In the genomic region with DNA sequence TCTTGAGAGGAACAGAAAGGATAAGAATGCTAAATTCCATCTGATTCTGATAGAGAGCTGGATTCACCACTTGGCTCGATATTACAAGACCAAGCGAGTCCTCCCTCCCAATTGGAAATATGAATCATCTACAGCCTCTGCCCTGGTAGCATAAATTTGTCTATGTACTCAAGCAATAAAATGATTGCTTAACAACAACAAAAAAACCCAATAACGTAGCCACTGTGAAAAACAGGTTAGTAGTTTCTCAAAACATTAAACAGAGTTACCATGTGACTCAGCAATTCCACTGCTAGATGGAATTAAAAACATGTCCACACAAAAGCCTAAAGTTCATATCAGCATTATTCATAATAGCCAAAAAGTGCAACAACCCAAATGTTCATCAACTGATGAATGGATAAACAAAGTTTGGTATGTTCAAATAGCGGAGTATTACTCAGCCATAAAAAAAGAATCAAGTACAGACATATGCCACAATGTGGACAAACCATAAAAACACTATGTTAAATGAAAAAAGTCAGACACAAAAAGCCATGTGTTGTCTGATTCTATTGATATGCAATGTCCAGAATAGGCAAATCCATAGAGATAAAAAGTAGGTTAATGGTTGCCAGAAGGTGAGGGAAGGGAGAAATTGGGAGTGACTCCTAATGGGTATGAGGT, we compare ENCODE assay signal across 10 cellular contexts. TPM values are rescaled to one million over a fixed set of nuclear protein-coding genes. Genes with fewer than 3 reads are reported as not detected.
A peak's percentile ranks its signal among the peaks of the same experiment; 100 is the strongest.
DNase-seq lines count a peak whose midpoint lies in the region; TF ChIP-seq lines count a peak whose summit lies in the region.
"Had no signal": no experiment of that assay in that cellular context is flagged by ENCODE, and none has a peak within 500 bp of the region (broad histone marks: within the 10 kb centered on the region; RNA-seq: fewer than 3 reads in every experiment).

No MANE protein-coding gene starts in this region.

- DNase-seq in HT-29 (ENCODE audit: low spot score) (peak; percentile 58), adrenal gland (peak in 3 of 7 donors; percentile 39 to 58 (median 56)), foreskin fibroblast (peak; percentile 92 to 94), stromal cell of bone marrow (ENCODE audit: low read depth) (peak; percentile 94), tibial nerve (ENCODE audit: low spot score in 2 of 2) (no peak), anterior cingulate cortex (lab: John Stamatoyannopoulos, UW) (no peak), T-helper 9 cell (no peak)
- no peak for DNase-seq in activated CD4-positive, CD25-positive, alpha-beta regulatory T cell (lab: John Stamatoyannopoulos, UW)
- DNase-seq: NCI-H2227 treated with DMSO at 0.1 percent for 48 hours, T-cell had no signal

- TF ChIP-seq CTCF in adrenal gland (IDR thresholded peaks at IDR 0.05), result no peak
- no peak for TF ChIP-seq CTCF in foreskin fibroblast (IDR thresholded peaks at IDR 0.05; ENCODE audit: low read depth, low read length)
- TF ChIP-seq CTCF in tibial nerve (IDR thresholded peaks at IDR 0.05), result no peak

- TF ChIP-seq EP300 in tibial nerve (IDR thresholded peaks at IDR 0.05), result peak in 1 of 2 donors; percentile 37

- H3K4me3 ChIP-seq in adrenal gland (no peak overlapping the region), foreskin fibroblast (ENCODE audit: low read depth in 1 of 2, low read length in 2 of 2) (no peak overlapping the region), tibial nerve (no peak overlapping the region)

- no peaks in the 10 kb centered on the region for H3K9me3 ChIP-seq in adrenal gland (replicated peaks in 1 of 3)
- peaks cover 0 to under 1% (median 0%) of the 10 kb centered on the region in 4 donors for H3K9me3 ChIP-seq in tibial nerve

- H3K4me1 ChIP-seq in adrenal gland (replicated peaks in 1 of 2) (peaks cover 15 to 44% of the 10 kb centered on the region in 2 donors), tibial nerve (peaks cover 0 to 27% (median 9%) of the 10 kb centered on the region in 4 donors)

- TF ChIP-seq POLR2A in adrenal gland (IDR thresholded peaks at IDR 0.05) (no peak), tibial nerve (IDR thresholded peaks at IDR 0.05) (no peak)

- no peaks in the 10 kb centered on the region for H3K36me3 ChIP-seq in adrenal gland (replicated peaks in 1 of 2)
- H3K36me3 ChIP-seq in tibial nerve, result no peaks in the 10 kb centered on the region

- H3K27ac ChIP-seq in adrenal gland (peak overlapping the region in 3 of 5 donors; percentile 27 to 74 (median 58)), tibial nerve (peak overlapping the region in 1 of 4 donors; percentile 58)

- H3K27me3 ChIP-seq in adrenal gland, result no peaks in the 10 kb centered on the region
- no peaks in the 10 kb centered on the region for H3K27me3 ChIP-seq in tibial nerve

- intact Hi-C loops in adrenal gland (cut with DNase I), result no loop called here

- 28 to 40% (median 31%) methylated on average over 4 of the region's 4 CpGs for WGBS in adrenal gland, 4 donors
- WGBS in tibial nerve, 2 donors, result 44 to 63% methylated on average over 4 of the region's 4 CpGs

RNA-seq across cellular contexts. Expression of a gene that starts 16.8 kb away (rescaled TPM):
- 1.3 and 1.5 TPM in 2 replicates for total RNA-seq in HT-29 (2014; rRNA removed; shearing (Covaris generic))
- 1 to 10 TPM in 7 of 8 donors, under 1 TPM in 1; 0.91 to 9.9 (median 3.8) TPM for total RNA-seq in adrenal gland
- 1 to 10 TPM; 2.0 to 2.5 (median 2.0) TPM for polyA plus RNA-seq in adrenal gland
- total RNA-seq in tibial nerve, result not detected

Comparison
In these comparisons a context has a peak if more than half of its experiments do, and no peak if none do; other contexts are left out.
1. DNase-seq: peak in HT-29 (single experiment), foreskin fibroblast (2 of 2) and stromal cell of bone marrow (single experiment); none in tibial nerve (0 of 2), anterior cingulate cortex (0 of 58), activated CD4-positive, CD25-positive, alpha-beta regulatory T cell (0 of 4) and T-helper 9 cell (single experiment).